ENCODE assay signal across 9 cellular contexts in the genomic region with DNA sequence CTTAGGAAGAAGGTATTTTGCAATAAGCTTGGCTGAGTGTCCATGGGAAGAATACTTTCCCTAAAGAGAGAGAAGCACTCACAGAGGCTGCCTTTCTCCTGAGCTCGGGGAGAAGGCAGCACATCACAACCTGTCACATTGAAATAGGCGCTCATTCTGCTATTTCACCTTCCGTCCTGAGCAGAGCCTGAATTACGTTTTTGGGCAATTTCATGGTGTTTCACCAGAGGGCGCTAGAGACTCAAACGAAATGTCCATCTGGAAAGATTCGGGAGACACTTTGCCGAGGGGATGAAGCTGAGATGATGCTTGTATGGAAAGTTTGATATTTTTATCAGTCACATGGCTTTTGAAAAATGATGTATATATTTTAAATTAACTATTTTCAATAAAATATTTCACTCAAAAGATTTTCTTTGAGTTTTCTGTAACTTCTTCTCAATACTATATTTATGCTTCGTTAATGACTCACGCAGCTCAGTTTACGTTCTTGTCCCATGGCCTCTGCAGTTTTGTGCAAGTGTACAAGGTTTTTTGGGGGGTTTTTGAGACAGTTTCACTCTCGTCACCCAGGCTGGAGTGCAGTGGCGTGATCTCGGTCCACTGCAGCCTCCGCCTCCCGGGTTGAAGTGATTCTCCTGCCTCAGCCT. TPM values are rescaled to one million over a fixed set of nuclear protein-coding genes. Genes with fewer than 3 reads are reported as not detected.
DNase-seq lines count a peak whose midpoint lies in the region; ATAC-seq, FAIRE-seq and TF ChIP-seq lines count a peak whose summit lies in the region.
"Had no signal": no experiment of that assay in that cellular context is flagged by ENCODE, and none has a peak within 500 bp of the region (broad histone marks: within the 10 kb centered on the region; RNA-seq: fewer than 3 reads in every experiment).

No MANE protein-coding gene starts in this region.

- TF ChIP-seq CTCF in WI38 (IDR thresholded peaks at IDR 0.05; ENCODE audit: low read depth, low read length) (peak; percentile 79), mesothelial cell of epicardium (IDR thresholded peaks at IDR 0.05; ENCODE audit: unreplicated experiment) (peak; percentile 82)

- H3K36me3 Mint-ChIP-seq in mesothelial cell of epicardium: peaks cover 18% of the 10 kb centered on the region

- no peak overlapping the region for H3K4me3 Mint-ChIP-seq in mesothelial cell of epicardium

- no peaks in the 10 kb centered on the region for H3K27me3 Mint-ChIP-seq in mesothelial cell of epicardium (ENCODE audit: low read depth)

- DNase-seq in activated effector memory CD4-positive, alpha-beta T cell treated with anti-CD3 and anti-CD28 coated beads, Interleukin-2, amount 50 U/mL, for 16 hours: peak; percentile 69
- no peak for DNase-seq in activated effector memory CD4-positive, alpha-beta T cell treated with Interleukin-2 at 50 U/mL for 16 hours
- DNase-seq in MV-4-11 (lab: John Stamatoyannopoulos, UW) (peak; percentile 21), mesothelial cell of epicardium (ENCODE audit: low spot score in 2 of 2, unreplicated experiment in 2 of 2) (peak in 1 of 2 experiments; percentile 69), urothelium cell line (ENCODE audit: low spot score) (peak; percentile 74)

- peak; percentile 72 for FAIRE-seq in endometrium (lab: Jason Lieb, UNC)
- FAIRE-seq in urothelium cell line (lab: Jason Lieb, UNC): peak; percentile 56
- FAIRE-seq: frontal cortex had no signal

- H3K4me1 Mint-ChIP-seq in mesothelial cell of epicardium: no peaks in the 10 kb centered on the region

- no peak for ATAC-seq in GM18868 (IDR thresholded peaks at IDR 0.05; ENCODE audit: unreplicated experiment)

- H3K27ac Mint-ChIP-seq in mesothelial cell of epicardium: no peak overlapping the region

- H3K4me3 ChIP-seq in WI38 (ENCODE audit: low read depth, low read length): no peak overlapping the region

- no peaks in the 10 kb centered on the region for H3K9me3 Mint-ChIP-seq in mesothelial cell of epicardium

RNA-seq across cellular contexts. Expression of a gene that starts 17.4 kb away (rescaled TPM):
- 6.9 to 7.3 TPM (median 7.0 TPM) in 3 replicates for total RNA-seq in mesothelial cell of epicardium

RNA-seq across cellular contexts. Expression of a gene that starts 40.9 kb away (rescaled TPM):
- total RNA-seq in mesothelial cell of epicardium: 13.8 to 16.8 TPM (median 15.5 TPM) in 3 replicates

RNA-seq across cellular contexts. Expression of a gene that starts 53.2 kb away (rescaled TPM):
- 87.7 to 96.2 TPM (median 93.9 TPM) in 3 replicates for total RNA-seq in mesothelial cell of epicardium
